ENCODE assay signal across 13 cellular contexts in the genomic region with DNA sequence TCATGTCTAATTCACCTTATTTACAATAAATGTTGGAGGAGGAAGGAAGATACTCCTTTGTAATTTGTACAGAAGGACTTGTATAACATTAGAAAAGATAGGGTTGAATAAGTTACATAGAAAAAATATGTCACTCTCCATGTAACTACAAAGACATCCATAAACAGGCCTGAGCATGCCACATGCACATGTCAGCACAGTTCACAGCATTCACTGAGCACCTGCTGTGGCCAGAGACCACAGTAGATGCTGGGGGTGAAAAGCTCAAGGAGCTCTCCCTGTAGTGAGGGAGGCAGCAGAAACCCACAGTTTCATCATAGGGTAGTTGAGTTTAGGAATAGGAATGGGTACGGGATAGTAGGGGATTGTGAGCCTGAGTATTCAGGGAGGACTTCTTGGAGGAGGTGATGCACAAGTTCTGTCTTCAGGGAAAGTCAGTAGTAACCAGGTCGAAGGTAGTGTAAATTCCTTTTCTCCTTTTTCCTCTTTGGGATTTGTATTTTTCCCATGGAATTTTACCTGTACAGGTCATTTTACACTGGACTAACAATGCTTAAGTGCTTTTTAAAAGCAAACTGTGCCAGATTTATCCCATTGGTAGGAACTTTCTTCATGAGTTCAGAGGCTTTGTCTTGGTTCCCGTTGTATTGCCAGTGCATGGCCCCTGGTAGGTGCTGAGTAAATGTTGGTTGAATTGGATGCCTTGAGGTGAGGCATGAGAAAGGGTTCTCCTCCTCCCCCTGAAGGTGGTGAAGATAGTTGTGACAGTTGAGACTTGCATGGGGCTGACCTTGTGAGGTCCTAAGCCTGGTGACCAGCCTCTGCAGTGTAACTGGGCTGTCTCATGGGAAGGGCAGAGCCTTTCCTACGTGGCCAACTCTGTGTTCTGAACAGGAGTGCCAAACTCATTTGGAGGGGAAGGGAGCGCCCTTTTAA. TPM values are rescaled to one million over a fixed set of nuclear protein-coding genes. Genes with fewer than 3 reads are reported as not detected.
DNase-seq lines count a peak whose midpoint lies in the region; ATAC-seq, FAIRE-seq and TF ChIP-seq lines count a peak whose summit lies in the region.
"Had no signal": no experiment of that assay in that cellular context is flagged by ENCODE, and none has a peak within 500 bp of the region (broad histone marks: within the 10 kb centered on the region; RNA-seq: fewer than 3 reads in every experiment).

No MANE protein-coding gene starts in this region.

- intact Hi-C loops in Caco-2 (cut with micrococcal nuclease; ENCODE audit: unreplicated experiment), result no loop called here

- no peaks in the 10 kb centered on the region for H3K9me3 ChIP-seq in keratinocyte (ENCODE audit: control insufficient read depth, low read depth, low read length)
- H3K9me3 ChIP-seq in upper lobe of left lung, result no peaks in the 10 kb centered on the region
- H3K9me3 ChIP-seq in Caco-2, result no peaks in the 10 kb centered on the region

- TF ChIP-seq EP300 in upper lobe of left lung (IDR thresholded peaks at IDR 0.05), result no peak

- peak; percentile 51 for DNase-seq in activated naive CD4-positive, alpha-beta T cell treated with anti-CD3 and anti-CD28 coated beads, Interleukin-2, amount 10 ng/mL, durations not matched to agents 7 days and 5 days
- DNase-seq in activated naive CD4-positive, alpha-beta T cell treated with Interleukin-2 at 50 U/mL for 16 hours, result no peak
- peak; percentile 60 for DNase-seq in activated CD8-positive, alpha-beta T cell treated with anti-CD3 and anti-CD28 coated beads, Interleukin-2, amount 10 ng/mL, durations not matched to agents 7 days and 5 days
- DNase-seq in keratinocyte (ENCODE audit: low read depth, low spot score), result peak; percentile 26
- no peak for DNase-seq in upper lobe of left lung
- DNase-seq in GDM1 (lab: John Stamatoyannopoulos, UW), result no peak
- no peak for DNase-seq in Caco-2
- DNase-seq: EL, KG1, NCI-H2107 had no signal

- ATAC-seq in activated CD8-positive, alpha-beta T cell treated with anti-CD3 and anti-CD28 coated beads, Interleukin-2, amount 10 ng/mL, durations not matched to agents 7 days and 5 days, result peak; percentile 11
- ATAC-seq in upper lobe of left lung (ENCODE audit: low FRiP score in 2 of 2) (no peak), HG02571 (IDR thresholded peaks at IDR 0.05; ENCODE audit: unreplicated experiment) (no peak)

- H3K9me3 Mint-ChIP-seq in activated naive CD4-positive, alpha-beta T cell treated with anti-CD3 and anti-CD28 coated beads, Interleukin-2, amount 10 ng/mL, durations not matched to agents 7 days and 5 days, result no peaks in the 10 kb centered on the region
- H3K9me3 Mint-ChIP-seq in activated CD8-positive, alpha-beta T cell treated with anti-CD3 and anti-CD28 coated beads, Interleukin-2, amount 10 ng/mL, durations not matched to agents 7 days and 5 days (ENCODE audit: insufficient read depth), result no peaks in the 10 kb centered on the region
- H3K9me3 Mint-ChIP-seq in Caco-2 (ENCODE audit: unreplicated experiment), result no peaks in the 10 kb centered on the region
- H3K9me3 Mint-ChIP-seq: neural crest cell had no signal

- H3K79me2 ChIP-seq in keratinocyte (ENCODE audit: control insufficient read depth, insufficient read depth, low read length), result peaks cover 20% of the 10 kb centered on the region

- H3K4me1 Mint-ChIP-seq in activated naive CD4-positive, alpha-beta T cell treated with anti-CD3 and anti-CD28 coated beads, Interleukin-2, amount 10 ng/mL, durations not matched to agents 7 days and 5 days, result peaks cover 94% of the 10 kb centered on the region
- peaks cover 92% of the 10 kb centered on the region for H3K4me1 Mint-ChIP-seq in activated CD8-positive, alpha-beta T cell treated with anti-CD3 and anti-CD28 coated beads, Interleukin-2, amount 10 ng/mL, durations not matched to agents 7 days and 5 days (ENCODE audit: low read depth)
- H3K4me1 Mint-ChIP-seq in Caco-2 (ENCODE audit: low read depth, unreplicated experiment), result no peaks in the 10 kb centered on the region

- peak overlapping the region; percentile 20 for H3K4me2 ChIP-seq in keratinocyte (ENCODE audit: control insufficient read depth, extremely low read depth, insufficient read depth, low read depth, low read length)
- H3K4me2 ChIP-seq: smooth muscle cell had no signal

- H3K9ac ChIP-seq in keratinocyte (ENCODE audit: control insufficient read depth, extremely low read depth, insufficient read depth, low read length), result no peak overlapping the region

- peaks cover 48% of the 10 kb centered on the region for H3K36me3 Mint-ChIP-seq in activated naive CD4-positive, alpha-beta T cell treated with anti-CD3 and anti-CD28 coated beads, Interleukin-2, amount 10 ng/mL, durations not matched to agents 7 days and 5 days
- H3K36me3 Mint-ChIP-seq in activated CD8-positive, alpha-beta T cell treated with anti-CD3 and anti-CD28 coated beads, Interleukin-2, amount 10 ng/mL, durations not matched to agents 7 days and 5 days (ENCODE audit: low read depth), result peaks cover 75% of the 10 kb centered on the region
- H3K36me3 Mint-ChIP-seq in Caco-2 (ENCODE audit: insufficient read depth, unreplicated experiment), result peaks cover 4% of the 10 kb centered on the region

- 73 to 82% methylated on average over 5 of the region's 5 CpGs for WGBS in upper lobe of left lung, 2 donors

- H3K9me1 ChIP-seq in keratinocyte (ENCODE audit: control insufficient read depth, extremely low read depth, insufficient read depth, low read length), result no peaks in the 10 kb centered on the region

- no peaks in the 10 kb centered on the region for H3K27me3 Mint-ChIP-seq in activated naive CD4-positive, alpha-beta T cell treated with anti-CD3 and anti-CD28 coated beads, Interleukin-2, amount 10 ng/mL, durations not matched to agents 7 days and 5 days
- no peaks in the 10 kb centered on the region for H3K27me3 Mint-ChIP-seq in activated CD8-positive, alpha-beta T cell treated with anti-CD3 and anti-CD28 coated beads, Interleukin-2, amount 10 ng/mL, durations not matched to agents 7 days and 5 days (ENCODE audit: low read depth)
- H3K27me3 Mint-ChIP-seq in Caco-2 (ENCODE audit: insufficient read depth, unreplicated experiment), result no peaks in the 10 kb centered on the region

- dilution Hi-C loops in keratinocyte (cut with MboI; ENCODE audit: extremely low pct_ligation_motif_present, low sequenced_read_pairs), result no loop called here

- no TSS peak for BruUV-seq in Caco-2 (replicated peaks; lab: Mats Ljungman, UMichigan)

- peak overlapping the region; percentile 98 for H3K27ac Mint-ChIP-seq in activated naive CD4-positive, alpha-beta T cell treated with anti-CD3 and anti-CD28 coated beads, Interleukin-2, amount 10 ng/mL, durations not matched to agents 7 days and 5 days
- H3K27ac Mint-ChIP-seq in activated CD8-positive, alpha-beta T cell treated with anti-CD3 and anti-CD28 coated beads, Interleukin-2, amount 10 ng/mL, durations not matched to agents 7 days and 5 days, result peak overlapping the region; percentile 90
- H3K27ac Mint-ChIP-seq in Caco-2 (ENCODE audit: unreplicated experiment), result no peak overlapping the region

- peak; percentile 73 for FAIRE-seq in keratinocyte (lab: Jason Lieb, UNC)

- H2AFZ ChIP-seq in keratinocyte (ENCODE audit: control insufficient read depth, low read length), result no peak overlapping the region

- H3K27me3 ChIP-seq in keratinocyte (ENCODE audit: control insufficient read depth, extremely low read depth, insufficient read depth, low read length) (no peaks in the 10 kb centered on the region), upper lobe of left lung (no peaks in the 10 kb centered on the region), Caco-2 (replicated peaks; ENCODE audit: control insufficient read depth, insufficient read depth, low read length) (no peaks in the 10 kb centered on the region)

- H3K4me3 Mint-ChIP-seq in activated naive CD4-positive, alpha-beta T cell treated with anti-CD3 and anti-CD28 coated beads, Interleukin-2, amount 10 ng/mL, durations not matched to agents 7 days and 5 days, result peak overlapping the region; percentile 71
- H3K4me3 Mint-ChIP-seq in activated CD8-positive, alpha-beta T cell treated with anti-CD3 and anti-CD28 coated beads, Interleukin-2, amount 10 ng/mL, durations not matched to agents 7 days and 5 days, result peak overlapping the region; percentile 72
- no peak overlapping the region for H3K4me3 Mint-ChIP-seq in Caco-2 (ENCODE audit: unreplicated experiment)
- H3K4me3 Mint-ChIP-seq: neural crest cell had no signal

- H3K27ac ChIP-seq in keratinocyte (ENCODE audit: control insufficient read depth, insufficient read depth, low read length), result no peak overlapping the region
- peak overlapping the region; percentile 33 to 86 (median 68) for H3K27ac ChIP-seq in upper lobe of left lung

- no peaks in the 10 kb centered on the region for H4K20me1 ChIP-seq in keratinocyte (ENCODE audit: control insufficient read depth, extremely low read depth, insufficient read depth, low read length)

- TF ChIP-seq POLR2A in upper lobe of left lung (IDR thresholded peaks at IDR 0.05), result no peak

- CTCF ChIA-PET in activated naive CD4-positive, alpha-beta T cell treated with anti-CD3 and anti-CD28 coated beads, Interleukin-2, amount 10 ng/mL, durations not matched to agents 7 days and 5 days (lab: Charles Lee), result interaction anchor here (0.7 to 1.1 kb wide), 5 partner anchors 10 to 785 kb away, joined by 3 to 4 read pairs (median 3); no protein-coding TSS in a partner anchor
- CTCF ChIA-PET in activated CD8-positive, alpha-beta T cell treated with anti-CD3 and anti-CD28 coated beads, Interleukin-2, amount 10 ng/mL, durations not matched to agents 7 days and 5 days (lab: Charles Lee), result interaction anchor here (0.8 to 6.0 kb wide), 8 partner anchors 10 to 135 kb away, joined by 3 to 42 read pairs (median 5); no protein-coding TSS in a partner anchor
- CTCF ChIA-PET in Caco-2 (lab: Charles Lee), result interaction anchor here (0.6 kb wide), 1 partner anchor 259 kb away, joined by 9 read pairs; no protein-coding TSS in a partner anchor

- H3K4me1 ChIP-seq in keratinocyte (ENCODE audit: control insufficient read depth, extremely low read depth, insufficient read depth, low read length) (peaks cover 32% of the 10 kb centered on the region), upper lobe of left lung (peaks cover 48 to 66% (median 57%) of the 10 kb centered on the region in 4 donors), Caco-2 (no peaks in the 10 kb centered on the region)

- no peak overlapping the region for H3K4me3 ChIP-seq in keratinocyte (ENCODE audit: control insufficient read depth in 2 of 3, extremely low read depth in 1 of 3, insufficient read depth in 2 of 3, low read depth in 1 of 3, low read length in 3 of 3)
- H3K4me3 ChIP-seq in upper lobe of left lung, result no peak overlapping the region
- H3K4me3 ChIP-seq in Caco-2 (ENCODE audit: low read depth, low read length), result no peak overlapping the region
- H3K4me3 ChIP-seq: smooth muscle cell had no signal

- TF ChIP-seq CTCF in keratinocyte (optimal IDR thresholded peaks at IDR 0.05 in 1 of 3, IDR thresholded peaks at IDR 0.05 in 1 of 3, conservative IDR thresholded peaks at IDR 0.05 in 1 of 3; ENCODE audit: extremely low read depth in 1 of 3, insufficient read depth in 2 of 3, low read length in 3 of 3), result no peak
- TF ChIP-seq CTCF in upper lobe of left lung (IDR thresholded peaks at IDR 0.05), result no peak
- no peak for TF ChIP-seq CTCF in Caco-2 (IDR thresholded peaks at IDR 0.05; ENCODE audit: insufficient read depth in 1 of 2, low read depth in 1 of 2, low read length in 1 of 2, severe bottlenecking in 1 of 2, unreplicated experiment in 1 of 2)

- H3K36me3 ChIP-seq in keratinocyte (ENCODE audit: control insufficient read depth in 2 of 2, extremely low read depth in 1 of 2, insufficient read depth in 2 of 2, low read length in 2 of 2) (peaks cover 0 to 3% of the 10 kb centered on the region in 2 experiments), upper lobe of left lung (no peaks in the 10 kb centered on the region), Caco-2 (ENCODE audit: control insufficient read depth, insufficient read depth, low read length) (no peaks in the 10 kb centered on the region)

- POLR2A ChIA-PET in activated CD8-positive, alpha-beta T cell treated with anti-CD3 and anti-CD28 coated beads, Interleukin-2, amount 10 ng/mL, durations not matched to agents 7 days and 5 days (lab: Charles Lee), result interaction anchor here (0.6 to 13.2 kb wide), 11 partner anchors 9 to 404 kb away, joined by 3 to 177 read pairs (median 5); a partner anchor contains a TSS
- POLR2A ChIA-PET in Caco-2 (lab: Charles Lee), result no interaction called here

RNA-seq across cellular contexts. Expression of a gene that starts 20.2 kb away (rescaled TPM):
- 100 to 1,000 TPM; 318 to 343 TPM for total RNA-seq in activated CD8-positive, alpha-beta T cell treated with anti-CD3 and anti-CD28 coated beads, Interleukin-2, amount 10 ng/mL, durations not matched to agents 7 days and 5 days
- 12.0 to 13.7 TPM (median 12.0 TPM) in 3 replicates for polyA plus RNA-seq in keratinocyte
- 25.3 TPM for polyA plus RNA-seq in keratinocyte (2011; ENCODE audit: low read depth)
- polyA plus RNA-seq in keratinocyte (2011; cell fraction: cytosol; rRNA removed), result 11.7 and 12.1 TPM in 2 replicates
- 14.1 and 17.1 TPM in 2 replicates for polyA plus RNA-seq in keratinocyte (2011; cell fraction: nucleus; rRNA removed)
- polyA plus RNA-seq in keratinocyte (2012; ENCODE audit: low replicate concordance), result 6.9 and 21.5 TPM in 2 replicates
- polyA minus RNA-seq in keratinocyte, result 20.1 to 34.5 TPM (median 31.4 TPM) in 3 replicates
- polyA minus RNA-seq in keratinocyte (2011; cell fraction: cytosol; rRNA and poly(A)+ RNA removed), result 24.6 TPM
- polyA minus RNA-seq in keratinocyte (2011; cell fraction: nucleus; rRNA and poly(A)+ RNA removed), result 18.3 and 32.3 TPM in 2 replicates
- total RNA-seq in upper lobe of left lung (100 to 1,000 TPM in 1 of 6 donors, 10 to 100 TPM in 5; 54.0 to 102 (median 76.6) TPM), Caco-2 (2022) (17.8 and 18.3 TPM in 2 replicates)

Comparison
In these comparisons a context has a peak if more than half of its experiments do, and no peak if none do; other contexts are left out.
1. DNase-seq: peak in activated naive CD4-positive, alpha-beta T cell treated with anti-CD3 and anti-CD28 coated beads, Interleukin-2, amount 10 ng/mL, durations not matched to agents 7 days and 5 days (single experiment), activated CD8-positive, alpha-beta T cell treated with anti-CD3 and anti-CD28 coated beads, Interleukin-2, amount 10 ng/mL, durations not matched to agents 7 days and 5 days (single experiment) and keratinocyte (single experiment); none in activated naive CD4-positive, alpha-beta T cell treated with Interleukin-2 at 50 U/mL for 16 hours (single experiment), upper lobe of left lung (0 of 2), GDM1 (single experiment) and Caco-2 (0 of 2).